22 cellular contexts compared by ENCODE assay signal in genomic region chr1:51442198-51442597, GRCh38.
DNase-seq lines count a peak whose midpoint lies in the region; ATAC-seq lines count a peak whose summit lies in the region.
"Had no signal": no experiment of that assay in that cellular context is flagged by ENCODE, and none has a peak within 500 bp of the region (broad histone marks: within the 10 kb centered on the region; RNA-seq: fewer than 3 reads in every experiment).

No MANE protein-coding gene starts in this region.

- peak; percentile 55 for ATAC-seq in naive thymus-derived CD4-positive, alpha-beta T cell
- ATAC-seq in HG02885 (IDR thresholded peaks at IDR 0.05; ENCODE audit: poor library complexity, unreplicated experiment) (no peak), left colon (no peak), HG03439 (IDR thresholded peaks at IDR 0.05; ENCODE audit: unreplicated experiment) (no peak)
- ATAC-seq: activated CD4-positive, CD25-positive, alpha-beta regulatory T cell treated with anti-CD3 and anti-CD28 coated beads, Interleukin-2, amount 50 U/mL, for 24 hours; right lobe of liver had no signal

- H3K4me3 ChIP-seq in naive thymus-derived CD4-positive, alpha-beta T cell (ENCODE audit: low read length), result no peak overlapping the region
- H3K4me3 ChIP-seq: dorsolateral prefrontal cortex, lung, ovary, right lobe of liver, vagina had no signal

- H3K9me3 ChIP-seq in KOPT-K1 (ENCODE audit: insufficient read depth, low read length, poor library complexity, severe bottlenecking), result no peaks in the 10 kb centered on the region
- H3K9me3 ChIP-seq in naive thymus-derived CD4-positive, alpha-beta T cell (ENCODE audit: control insufficient read depth in 2 of 3, low read length in 3 of 3), result no peaks in the 10 kb centered on the region
- H3K9me3 ChIP-seq: Caco-2, ovary, right lobe of liver, vagina had no signal

- no peak overlapping the region for H3K4me3 Mint-ChIP-seq in activated CD4-positive, alpha-beta memory T cell treated with anti-CD3 and anti-CD28 coated beads for 36 hours
- H3K4me3 Mint-ChIP-seq in activated CD4-positive, alpha-beta memory T cell treated with anti-CD3 and anti-CD28 coated beads, Interleukin-2, amount 10 ng/mL, durations not matched to agents 7 days and 5 days, result no peak overlapping the region
- no peak overlapping the region for H3K4me3 Mint-ChIP-seq in activated T-helper 2 cell treated with anti-CD3 and anti-CD28 coated beads, Interferon-gamma antibody, Interleukin-2, Interleukin-4, amounts not matched to agents 10 μg/mL and 5 μg/mL and 100 μg/mL, durations not matched to agents 14 hours and 24 hours and 36 hours (ENCODE audit: low read depth)
- H3K4me3 Mint-ChIP-seq in naive thymus-derived CD4-positive, alpha-beta T cell, result no peak overlapping the region

- H3K27me3 Mint-ChIP-seq in activated CD4-positive, alpha-beta memory T cell treated with anti-CD3 and anti-CD28 coated beads for 36 hours, result no peaks in the 10 kb centered on the region
- H3K27me3 Mint-ChIP-seq in activated CD4-positive, alpha-beta memory T cell treated with anti-CD3 and anti-CD28 coated beads, Interleukin-2, amount 10 ng/mL, durations not matched to agents 7 days and 5 days, result no peaks in the 10 kb centered on the region
- no peaks in the 10 kb centered on the region for H3K27me3 Mint-ChIP-seq in activated T-helper 2 cell treated with anti-CD3 and anti-CD28 coated beads, Interferon-gamma antibody, Interleukin-2, Interleukin-4, amounts not matched to agents 10 μg/mL and 5 μg/mL and 100 μg/mL, durations not matched to agents 14 hours and 24 hours and 36 hours (ENCODE audit: low read depth)
- H3K27me3 Mint-ChIP-seq in naive thymus-derived CD4-positive, alpha-beta T cell, result no peaks in the 10 kb centered on the region

- H3K27ac Mint-ChIP-seq in activated CD4-positive, alpha-beta memory T cell treated with anti-CD3 and anti-CD28 coated beads for 36 hours, result peak overlapping the region; percentile 57
- no peak overlapping the region for H3K27ac Mint-ChIP-seq in activated CD4-positive, alpha-beta memory T cell treated with anti-CD3 and anti-CD28 coated beads, Interleukin-2, amount 10 ng/mL, durations not matched to agents 7 days and 5 days
- H3K27ac Mint-ChIP-seq in activated T-helper 2 cell treated with anti-CD3 and anti-CD28 coated beads, Interferon-gamma antibody, Interleukin-2, Interleukin-4, amounts not matched to agents 10 μg/mL and 5 μg/mL and 100 μg/mL, durations not matched to agents 14 hours and 24 hours and 36 hours, result peak overlapping the region; percentile 56
- peak overlapping the region in 2 of 9 donors; percentile 62 to 65 for H3K27ac Mint-ChIP-seq in naive thymus-derived CD4-positive, alpha-beta T cell

- POLR2A ChIA-PET in activated CD4-positive, alpha-beta memory T cell treated with anti-CD3 and anti-CD28 coated beads for 36 hours (lab: Charles Lee), result interaction anchor here (1.5 kb wide), 1 partner anchor 74 kb away, joined by 3 read pairs; no protein-coding TSS in a partner anchor
- POLR2A ChIA-PET in activated CD4-positive, alpha-beta memory T cell treated with anti-CD3 and anti-CD28 coated beads, Interleukin-2, amount 10 ng/mL, durations not matched to agents 7 days and 5 days (lab: Charles Lee), result no interaction called here
- POLR2A ChIA-PET in naive thymus-derived CD4-positive, alpha-beta T cell (lab: Charles Lee), result no interaction called here

- intact Hi-C loops in activated CD4-positive, alpha-beta memory T cell treated with anti-CD3 and anti-CD28 coated beads for 36 hours (cut with micrococcal nuclease), result no loop called here
- intact Hi-C loops in activated T-helper 2 cell treated with anti-CD3 and anti-CD28 coated beads, Interferon-gamma antibody, Interleukin-2, Interleukin-4, amounts not matched to agents 10 μg/mL and 5 μg/mL and 100 μg/mL, durations not matched to agents 14 hours and 24 hours and 36 hours (cut with micrococcal nuclease), result loop anchor here (1.0 to 10.0 kb wide), 3 partner anchors 12 to 475 kb away; no protein-coding TSS in a partner anchor
- intact Hi-C loops in naive thymus-derived CD4-positive, alpha-beta T cell (cut with micrococcal nuclease), result no loop called here
- intact Hi-C loops in left colon (cut with DNase I, micrococcal nuclease), result no loop called here

- no peaks in the 10 kb centered on the region for H3K9me3 Mint-ChIP-seq in activated CD4-positive, alpha-beta memory T cell treated with anti-CD3 and anti-CD28 coated beads for 36 hours
- H3K9me3 Mint-ChIP-seq in activated CD4-positive, alpha-beta memory T cell treated with anti-CD3 and anti-CD28 coated beads, Interleukin-2, amount 10 ng/mL, durations not matched to agents 7 days and 5 days, result no peaks in the 10 kb centered on the region
- H3K9me3 Mint-ChIP-seq in activated T-helper 2 cell treated with anti-CD3 and anti-CD28 coated beads, Interferon-gamma antibody, Interleukin-2, Interleukin-4, amounts not matched to agents 10 μg/mL and 5 μg/mL and 100 μg/mL, durations not matched to agents 14 hours and 24 hours and 36 hours, result no peaks in the 10 kb centered on the region
- peaks cover 0 to 2% (median 0%) of the 10 kb centered on the region in 11 donors for H3K9me3 Mint-ChIP-seq in naive thymus-derived CD4-positive, alpha-beta T cell

- no peak for DNase-seq in activated CD4-positive, alpha-beta memory T cell treated with anti-CD3 and anti-CD28 coated beads for 36 hours
- DNase-seq in activated CD4-positive, alpha-beta memory T cell treated with anti-CD3 and anti-CD28 coated beads, Interleukin-2, amount 10 ng/mL, durations not matched to agents 7 days and 5 days, result no peak
- DNase-seq in activated T-helper 2 cell treated with anti-CD3 and anti-CD28 coated beads, Interferon-gamma antibody, Interleukin-2, Interleukin-4, amounts not matched to agents 10 μg/mL and 5 μg/mL and 100 μg/mL, durations not matched to agents 14 hours and 24 hours and 36 hours (ENCODE audit: low spot score), result no peak
- no peak for DNase-seq in naive thymus-derived CD4-positive, alpha-beta T cell
- DNase-seq in left colon, result no peak
- DNase-seq: 8988T; activated gamma-delta T cell treated with Interleukin-2 at 50 U/mL for 16 hours; Caco-2; dorsolateral prefrontal cortex; hippocampal formation; islet precursor cell; NCI-H1417 treated with DMSO at 0.1 percent for 48 hours; NCI-H510A treated with DMSO at 0.1 percent for 48 hours; ovary; right lobe of liver; stimulated activated CD4-positive, alpha-beta T cell treated with anti-CD3 and anti-CD28 coated beads, Interleukin-15, amount 100 ng/mL, for 24 hours had no signal

- peak overlapping the region; percentile 0 for H3K27ac ChIP-seq in KOPT-K1 (ENCODE audit: low read depth, low read length, poor library complexity, severe bottlenecking)
- no peak overlapping the region for H3K27ac ChIP-seq in naive thymus-derived CD4-positive, alpha-beta T cell (ENCODE audit: low read depth, low read length)
- H3K27ac ChIP-seq: ovary, right lobe of liver, vagina had no signal

- peaks cover 37% of the 10 kb centered on the region for H3K36me3 ChIP-seq in KOPT-K1 (ENCODE audit: insufficient read depth, low read length)
- peaks cover 0 to 14% (median 11%) of the 10 kb centered on the region in 3 experiments for H3K36me3 ChIP-seq in naive thymus-derived CD4-positive, alpha-beta T cell (ENCODE audit: control insufficient read depth in 2 of 3, insufficient read depth in 3 of 3, low read length in 3 of 3)
- H3K36me3 ChIP-seq: ovary had no signal

- peaks cover 0 to 7% of the 10 kb centered on the region in 2 donors for H3K4me1 ChIP-seq in naive thymus-derived CD4-positive, alpha-beta T cell (ENCODE audit: control insufficient read depth in 2 of 2, insufficient read depth in 2 of 2, low read length in 2 of 2)
- H3K4me1 ChIP-seq: Caco-2, right lobe of liver, vagina had no signal

- peaks cover 45% of the 10 kb centered on the region for H3K36me3 Mint-ChIP-seq in activated CD4-positive, alpha-beta memory T cell treated with anti-CD3 and anti-CD28 coated beads for 36 hours
- peaks cover 55% of the 10 kb centered on the region for H3K36me3 Mint-ChIP-seq in activated CD4-positive, alpha-beta memory T cell treated with anti-CD3 and anti-CD28 coated beads, Interleukin-2, amount 10 ng/mL, durations not matched to agents 7 days and 5 days (ENCODE audit: low read depth)
- H3K36me3 Mint-ChIP-seq in activated T-helper 2 cell treated with anti-CD3 and anti-CD28 coated beads, Interferon-gamma antibody, Interleukin-2, Interleukin-4, amounts not matched to agents 10 μg/mL and 5 μg/mL and 100 μg/mL, durations not matched to agents 14 hours and 24 hours and 36 hours (ENCODE audit: low read depth), result peaks cover 65% of the 10 kb centered on the region
- H3K36me3 Mint-ChIP-seq in naive thymus-derived CD4-positive, alpha-beta T cell, result peaks cover 3 to 56% (median 27%) of the 10 kb centered on the region in 5 donors

- H3K27me3 ChIP-seq in naive thymus-derived CD4-positive, alpha-beta T cell (ENCODE audit: control insufficient read depth in 2 of 2, insufficient read depth in 2 of 2, low read length in 2 of 2), result no peaks in the 10 kb centered on the region
- H3K27me3 ChIP-seq: dorsolateral prefrontal cortex, ovary, right lobe of liver, vagina had no signal

- CTCF ChIA-PET in activated CD4-positive, alpha-beta memory T cell treated with anti-CD3 and anti-CD28 coated beads for 36 hours (lab: Charles Lee), result no interaction called here
- CTCF ChIA-PET in activated CD4-positive, alpha-beta memory T cell treated with anti-CD3 and anti-CD28 coated beads, Interleukin-2, amount 10 ng/mL, durations not matched to agents 7 days and 5 days (lab: Charles Lee), result no interaction called here
- CTCF ChIA-PET in naive thymus-derived CD4-positive, alpha-beta T cell (lab: Charles Lee), result interaction anchor here (0.6 kb wide), 1 partner anchor 325 kb away, joined by 4 read pairs; no protein-coding TSS in a partner anchor

- peaks cover 39% of the 10 kb centered on the region for H3K4me1 Mint-ChIP-seq in activated CD4-positive, alpha-beta memory T cell treated with anti-CD3 and anti-CD28 coated beads for 36 hours (ENCODE audit: low read depth)
- H3K4me1 Mint-ChIP-seq in activated CD4-positive, alpha-beta memory T cell treated with anti-CD3 and anti-CD28 coated beads, Interleukin-2, amount 10 ng/mL, durations not matched to agents 7 days and 5 days, result peaks cover 41% of the 10 kb centered on the region
- H3K4me1 Mint-ChIP-seq in activated T-helper 2 cell treated with anti-CD3 and anti-CD28 coated beads, Interferon-gamma antibody, Interleukin-2, Interleukin-4, amounts not matched to agents 10 μg/mL and 5 μg/mL and 100 μg/mL, durations not matched to agents 14 hours and 24 hours and 36 hours (ENCODE audit: low read depth), result peaks cover 63% of the 10 kb centered on the region
- peaks cover 0 to 24% (median 10%) of the 10 kb centered on the region in 7 donors for H3K4me1 Mint-ChIP-seq in naive thymus-derived CD4-positive, alpha-beta T cell
